In genomic region chr7:73850781-73851207, GRCh38 we compare ENCODE assay signal across 9 cellular contexts. TPM values are rescaled to one million over a fixed set of nuclear protein-coding genes. Genes with fewer than 3 reads are reported as not detected.
DNase-seq lines count a peak whose midpoint lies in the region; ATAC-seq and TF ChIP-seq lines count a peak whose summit lies in the region.
"Had no signal": no experiment of that assay in that cellular context is flagged by ENCODE, and none has a peak within 500 bp of the region (broad histone marks: within the 10 kb centered on the region; RNA-seq: fewer than 3 reads in every experiment).

No MANE protein-coding gene starts in this region.

- H3K27me3 ChIP-seq in upper lobe of right lung, result no peaks in the 10 kb centered on the region

- peak overlapping the region; percentile 18 to 47 for H3K4me3 Mint-ChIP-seq in activated T-cell treated with anti-CD3 and anti-CD28 coated beads, Interleukin-2, amount 50 U/mL, for 72 hours
- no peak overlapping the region for H3K4me3 Mint-ChIP-seq in activated naive CD8-positive, alpha-beta T cell treated with anti-CD3 and anti-CD28 coated beads for 36 hours

- H3K27me3 Mint-ChIP-seq in activated T-cell treated with anti-CD3 and anti-CD28 coated beads, Interleukin-2, amount 50 U/mL, for 72 hours (ENCODE audit: low read depth), result peaks cover 33% of the 10 kb centered on the region
- peaks cover 37% of the 10 kb centered on the region for H3K27me3 Mint-ChIP-seq in activated naive CD8-positive, alpha-beta T cell treated with anti-CD3 and anti-CD28 coated beads for 36 hours

- no peaks in the 10 kb centered on the region for H3K9me3 ChIP-seq in upper lobe of right lung

- no peak overlapping the region for H3K27ac Mint-ChIP-seq in activated T-cell treated with anti-CD3 and anti-CD28 coated beads, Interleukin-2, amount 50 U/mL, for 72 hours
- H3K27ac Mint-ChIP-seq in activated naive CD8-positive, alpha-beta T cell treated with anti-CD3 and anti-CD28 coated beads for 36 hours, result peak overlapping the region; percentile 29

- no peak for ATAC-seq in activated T-cell treated with anti-CD3 and anti-CD28 coated beads, Interleukin-2, amount 50 U/mL, for 72 hours (replicated peaks in 1 of 2)
- ATAC-seq in upper lobe of right lung (peak; percentile 63), HG03280 (IDR thresholded peaks at IDR 0.05; ENCODE audit: unreplicated experiment) (no peak)

- H3K9me3 Mint-ChIP-seq in activated T-cell treated with anti-CD3 and anti-CD28 coated beads, Interleukin-2, amount 50 U/mL, for 72 hours, result no peaks in the 10 kb centered on the region
- no peaks in the 10 kb centered on the region for H3K9me3 Mint-ChIP-seq in activated naive CD8-positive, alpha-beta T cell treated with anti-CD3 and anti-CD28 coated beads for 36 hours

- no peaks in the 10 kb centered on the region for H3K36me3 ChIP-seq in upper lobe of right lung

- no peak for DNase-seq in activated T-cell treated with anti-CD3 and anti-CD28 coated beads, Interleukin-2, amount 50 U/mL, for 72 hours
- no peak for DNase-seq in activated T-cell treated with anti-CD3 and anti-CD28 coated beads, Interleukin-2, amount 50 U/mL, for 1 hour
- no peak for DNase-seq in activated naive CD8-positive, alpha-beta T cell treated with anti-CD3 and anti-CD28 coated beads for 36 hours
- DNase-seq in iris pigment epithelial cell (ENCODE audit: low read depth) (peak; percentile 99), upper lobe of right lung (no peak), occipital lobe (lab: John Stamatoyannopoulos, UW) (no peak)
- DNase-seq in effector CD4-positive, alpha-beta T cell, result no peak

- peaks cover 37% of the 10 kb centered on the region for H3K4me1 Mint-ChIP-seq in activated T-cell treated with anti-CD3 and anti-CD28 coated beads, Interleukin-2, amount 50 U/mL, for 72 hours (ENCODE audit: low read depth)
- H3K4me1 Mint-ChIP-seq in activated naive CD8-positive, alpha-beta T cell treated with anti-CD3 and anti-CD28 coated beads for 36 hours, result peaks cover 27% of the 10 kb centered on the region

- intact Hi-C loops in upper lobe of right lung (cut with DNase I), result loop anchor here (10.0 kb wide), 1 partner anchor 334 kb away; no protein-coding TSS in a partner anchor

- H3K36me3 Mint-ChIP-seq in activated T-cell treated with anti-CD3 and anti-CD28 coated beads, Interleukin-2, amount 50 U/mL, for 72 hours (ENCODE audit: insufficient read depth in 2 of 2), result no peaks in the 10 kb centered on the region
- no peaks in the 10 kb centered on the region for H3K36me3 Mint-ChIP-seq in activated naive CD8-positive, alpha-beta T cell treated with anti-CD3 and anti-CD28 coated beads for 36 hours
- H3K36me3 Mint-ChIP-seq: brain had no signal

- H3K4me1 ChIP-seq in upper lobe of right lung, result peaks cover 7% of the 10 kb centered on the region

- no peak overlapping the region for H3K4me3 ChIP-seq in upper lobe of right lung

- no peak for TF ChIP-seq CTCF in upper lobe of right lung (IDR thresholded peaks at IDR 0.05)

- no peak overlapping the region for H3K27ac ChIP-seq in upper lobe of right lung

RNA-seq across cellular contexts. Expression of gene METTL27, which starts 8.5 kb away (rescaled TPM):
- 1 to 10 TPM in 1 of 2 donors, not detected in 1; 1.8 TPM for total RNA-seq in activated T-cell treated with anti-CD3 and anti-CD28 coated beads, Interleukin-2, amount 50 U/mL, for 72 hours
- under 1 TPM; 0.23 to 0.40 TPM for total RNA-seq in activated naive CD8-positive, alpha-beta T cell treated with anti-CD3 and anti-CD28 coated beads for 36 hours
- total RNA-seq in upper lobe of right lung, result 2.3 TPM
- 0.78 TPM for total RNA-seq in occipital lobe

RNA-seq across cellular contexts. Expression of gene TMEM270, which starts 10.2 kb away (rescaled TPM):
- not detected for total RNA-seq in activated T-cell treated with anti-CD3 and anti-CD28 coated beads, Interleukin-2, amount 50 U/mL, for 72 hours
- not detected for total RNA-seq in activated naive CD8-positive, alpha-beta T cell treated with anti-CD3 and anti-CD28 coated beads for 36 hours
- not detected for total RNA-seq in upper lobe of right lung
- total RNA-seq in occipital lobe, result not detected

RNA-seq across cellular contexts. Expression of gene CLDN4, which starts 20.0 kb away (rescaled TPM):
- under 1 TPM; 0.34 to 0.53 TPM for total RNA-seq in activated T-cell treated with anti-CD3 and anti-CD28 coated beads, Interleukin-2, amount 50 U/mL, for 72 hours
- total RNA-seq in activated naive CD8-positive, alpha-beta T cell treated with anti-CD3 and anti-CD28 coated beads for 36 hours, result under 1 TPM; 0.12 to 0.33 TPM
- total RNA-seq in upper lobe of right lung (103 TPM), occipital lobe (0.31 TPM)

Comparison
In these comparisons a context has a peak if more than half of its experiments do, and no peak if none do; other contexts are left out.
1. RNA of gene CLDN4, which starts 20.0 kb away (total RNA-seq): 103 TPM in upper lobe of right lung (single experiment); 0.34 to 0.53 TPM in activated T-cell treated with anti-CD3 and anti-CD28 coated beads, Interleukin-2, amount 50 U/mL, for 72 hours, 0.12 to 0.33 TPM in activated naive CD8-positive, alpha-beta T cell treated with anti-CD3 and anti-CD28 coated beads for 36 hours and 0.31 TPM in occipital lobe (single experiment); every median in the first group is over 10 times any median in the second.